In the genomic region with DNA sequence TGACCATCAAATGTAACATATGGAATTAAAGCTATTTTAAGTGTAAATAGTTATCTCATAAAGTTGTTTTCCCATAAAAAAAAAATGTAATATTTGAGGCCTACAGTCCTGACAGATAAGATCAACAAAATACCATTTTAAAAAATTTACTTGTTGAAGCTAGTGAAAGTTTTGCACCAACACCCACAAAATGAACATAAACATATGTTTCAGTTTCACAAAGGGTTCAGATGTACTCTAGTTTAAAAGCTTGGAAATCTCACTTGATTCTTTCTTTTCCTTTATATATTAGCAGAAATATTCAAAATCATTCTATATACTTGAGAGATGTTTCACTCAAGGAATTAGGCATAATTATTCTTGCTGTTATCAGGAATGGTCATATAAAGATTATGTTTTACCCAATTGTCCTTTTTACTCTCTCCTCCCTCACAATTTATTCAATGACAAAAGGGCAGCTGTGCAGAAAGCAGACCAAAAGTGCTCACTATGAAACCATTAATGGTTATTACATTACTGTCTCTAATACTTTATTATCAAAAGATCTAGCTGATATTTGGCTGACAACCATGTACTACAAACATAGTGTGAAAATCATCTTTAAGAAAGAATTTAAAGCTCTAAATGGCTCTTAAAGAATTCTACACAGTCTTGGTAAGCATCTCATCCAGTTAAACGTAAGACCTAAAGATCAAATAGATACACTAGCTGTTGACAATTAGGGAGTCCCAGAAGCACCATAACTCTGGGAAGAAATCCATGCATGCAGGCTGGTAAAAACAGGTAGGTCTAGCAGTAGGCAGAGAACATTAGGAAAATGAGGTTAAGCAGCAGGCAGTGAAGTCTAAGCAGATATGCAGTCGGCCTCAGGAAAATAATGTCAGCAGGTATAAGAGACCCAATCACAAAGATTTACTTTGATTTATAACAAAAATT, we compare ENCODE assay signal across 29 cellular contexts. TPM values are rescaled to one million over a fixed set of nuclear protein-coding genes. Genes with fewer than 3 reads are reported as not detected.
A peak's percentile ranks its signal among the peaks of the same experiment; 100 is the strongest.
DNase-seq lines count a peak whose midpoint lies in the region; ATAC-seq, FAIRE-seq and TF ChIP-seq lines count a peak whose summit lies in the region.
"Had no signal": no experiment of that assay in that cellular context is flagged by ENCODE, and none has a peak within 500 bp of the region (broad histone marks: within the 10 kb centered on the region; RNA-seq: fewer than 3 reads in every experiment).

No MANE protein-coding gene starts in this region.

- TF ChIP-seq CTCF in cardiac muscle cell (IDR thresholded peaks at IDR 0.05; ENCODE audit: low read depth, low read length) = no peak
- TF ChIP-seq CTCF in KMS-11 (conservative IDR thresholded peaks at IDR 0.05; ENCODE audit: low read depth, low read length) = no peak
- TF ChIP-seq CTCF in GM12878 (IDR thresholded peaks at IDR 0.05 in 2 of 3, conservative IDR thresholded peaks at IDR 0.05 in 1 of 3; ENCODE audit: control insufficient read depth in 2 of 3, extremely low read depth in 1 of 3, insufficient read depth in 1 of 3, low read depth in 3 of 3, low read length in 3 of 3) = no peak
- TF ChIP-seq CTCF in mesothelial cell of epicardium (IDR thresholded peaks at IDR 0.05; ENCODE audit: unreplicated experiment) = no peak
- no peak for TF ChIP-seq CTCF in prostate gland (IDR thresholded peaks at IDR 0.05)
- no peak for TF ChIP-seq CTCF in breast epithelium (IDR thresholded peaks at IDR 0.05)
- no peak for TF ChIP-seq CTCF in right lobe of liver (IDR thresholded peaks at IDR 0.05)

- SMC1A ChIA-PET in GM12878 (lab: Charles Lee; ENCODE audit: uncharacterized antibody, unreplicated experiment) = interaction anchor here (0.8 to 1.7 kb wide), 10 partner anchors 8 to 73 kb away, joined by 3 to 8 read pairs (median 4); no protein-coding TSS in a partner anchor

- no peaks in the 10 kb centered on the region for H3K9me3 ChIP-seq in cardiac muscle cell (ENCODE audit: low read depth)
- no peaks in the 10 kb centered on the region for H3K9me3 ChIP-seq in GM12878 (replicated peaks; ENCODE audit: control insufficient read depth, insufficient read depth, low read length)
- H3K9me3 ChIP-seq in prostate gland = no peaks in the 10 kb centered on the region
- no peaks in the 10 kb centered on the region for H3K9me3 ChIP-seq in breast epithelium
- H3K9me3 ChIP-seq in right lobe of liver = no peaks in the 10 kb centered on the region
- H3K9me3 ChIP-seq: left lung, tibial artery had no signal

- H4K20me1 ChIP-seq in KMS-11 (ENCODE audit: insufficient read depth) (peaks cover 16% of the 10 kb centered on the region), GM12878 (ENCODE audit: control insufficient read depth, insufficient read depth) (no peaks in the 10 kb centered on the region)

- H3K27me3 Mint-ChIP-seq in mesothelial cell of epicardium (ENCODE audit: low read depth) = no peaks in the 10 kb centered on the region
- H3K27me3 Mint-ChIP-seq: activated CD4-positive, alpha-beta T cell treated with anti-CD3 and anti-CD28 coated beads, Interleukin-2, amount 10 ng/mL, durations not matched to agents 7 days and 5 days; activated naive CD4-positive, alpha-beta T cell treated with anti-CD3 and anti-CD28 coated beads, Interleukin-2, amount 10 ng/mL, durations not matched to agents 7 days and 5 days; CD8-positive, alpha-beta memory T cell; effector memory CD8-positive, alpha-beta T cell; naive B cell had no signal

- no peak overlapping the region for H2AFZ ChIP-seq in KMS-11 (ENCODE audit: low read depth)
- H2AFZ ChIP-seq in GM12878 (ENCODE audit: control insufficient read depth, low read depth, low read length) = no peak overlapping the region
- H2AFZ ChIP-seq: hepatocyte had no signal

- H3K9me3 Mint-ChIP-seq in mesothelial cell of epicardium = no peaks in the 10 kb centered on the region
- H3K9me3 Mint-ChIP-seq: activated CD4-positive, alpha-beta T cell treated with anti-CD3 and anti-CD28 coated beads, Interleukin-2, amount 10 ng/mL, durations not matched to agents 7 days and 5 days; activated naive CD4-positive, alpha-beta T cell treated with anti-CD3 and anti-CD28 coated beads, Interleukin-2, amount 10 ng/mL, durations not matched to agents 7 days and 5 days; CD8-positive, alpha-beta memory T cell; effector memory CD8-positive, alpha-beta T cell; naive B cell; WTC11 had no signal

- CTCF ChIA-PET in GM12878 (lab: Yijun Ruan, JAX) = interaction anchor here (1.0 to 1.6 kb wide), 5 partner anchors 9 to 66 kb away, joined by 3 to 5 read pairs (median 3); no protein-coding TSS in a partner anchor

- TF ChIP-seq EP300 in GM12878 (IDR thresholded peaks at IDR 0.05; ENCODE audit: borderline replicate concordance in 1 of 2, control insufficient read depth in 1 of 2, low read depth in 2 of 2, low read length in 2 of 2) = no peak

- 100% methylated on average over 2 of the region's 2 CpGs for WGBS in GM12878 (ENCODE audit: insufficient coverage, insufficient replicate concordance, low lambda C conversion rate, missing lambda C conversion rate)
- WGBS in prostate gland = 65% methylated on average over 2 of the region's 2 CpGs
- WGBS in right lobe of liver (ENCODE audit: insufficient coverage, low coverage, low lambda C conversion rate, missing lambda C conversion rate) = 85% methylated on average over 2 of the region's 2 CpGs

- peaks cover 37% of the 10 kb centered on the region; the same call in 1 of the 2 replicates for H3K79me2 ChIP-seq in KMS-11 (ENCODE audit: insufficient read depth, low read depth)
- H3K79me2 ChIP-seq in GM12878 (ENCODE audit: control insufficient read depth, insufficient read depth, low read length) = peaks cover 3% of the 10 kb centered on the region

- TF ChIP-seq POLR2A in GM12878 (IDR thresholded peaks at IDR 0.05; ENCODE audit: low read depth, low read length) (no peak), prostate gland (IDR thresholded peaks at IDR 0.05) (no peak), breast epithelium (IDR thresholded peaks at IDR 0.05) (no peak), right lobe of liver (IDR thresholded peaks at IDR 0.05) (no peak)

- H3K4me1 ChIP-seq in cardiac muscle cell (ENCODE audit: low read depth) = peaks cover 16% of the 10 kb centered on the region
- H3K4me1 ChIP-seq in KMS-11 (ENCODE audit: low read depth, poor library complexity, severe bottlenecking) = peaks cover 32% of the 10 kb centered on the region
- peaks cover 9% of the 10 kb centered on the region for H3K4me1 ChIP-seq in GM12878 (ENCODE audit: control insufficient read depth, insufficient read depth, low read length)
- H3K4me1 ChIP-seq in prostate gland (replicated peaks) = no peaks in the 10 kb centered on the region
- H3K4me1 ChIP-seq in breast epithelium = no peaks in the 10 kb centered on the region
- peaks cover 0 to 6% (median 0%) of the 10 kb centered on the region in 4 donors for H3K4me1 ChIP-seq in right lobe of liver
- H3K4me1 ChIP-seq: left lung, tibial artery had no signal

- no peak overlapping the region for H3K9ac ChIP-seq in KMS-11
- no peak overlapping the region for H3K9ac ChIP-seq in GM12878 (ENCODE audit: control insufficient read depth, insufficient read depth, low read length)

- H3K4me3 ChIP-seq in cardiac muscle cell (no peak overlapping the region), KMS-11 (IDR thresholded peaks at IDR 0.05; ENCODE audit: insufficient read depth, low read depth, low read length) (no peak overlapping the region), GM12878 (no peak overlapping the region), prostate gland (no peak overlapping the region), breast epithelium (no peak overlapping the region), right lobe of liver (no peak overlapping the region)
- H3K4me3 ChIP-seq: hepatocyte, left lung, skin epidermis, tibial artery had no signal

- DNase-seq in cardiac muscle cell (ENCODE audit: low read depth in 1 of 2, low spot score in 1 of 2) (no peak), left cardiac atrium (no peak), GM12878 (ENCODE audit: low read depth, low spot score) (no peak), mesothelial cell of epicardium (ENCODE audit: low spot score in 2 of 2, unreplicated experiment in 2 of 2) (no peak), prostate gland (ENCODE audit: low spot score) (no peak), breast epithelium (ENCODE audit: low spot score in 2 of 2) (no peak), right lobe of liver (no peak)
- DNase-seq: activated CD4-positive, alpha-beta T cell treated with anti-CD3 and anti-CD28 coated beads, Interleukin-2, amount 10 ng/mL, durations not matched to agents 7 days and 5 days; activated naive CD4-positive, alpha-beta T cell treated with anti-CD3 and anti-CD28 coated beads, Interleukin-2, amount 10 ng/mL, durations not matched to agents 7 days and 5 days; activated T-cell treated with anti-CD3 and anti-CD28 coated beads, Interleukin-2, amount 50 U/mL, for 48 hours; AML-193; CD8-positive, alpha-beta memory T cell; cortex of kidney; DMS 273 treated with DMSO at 0.1 percent for 48 hours; effector memory CD8-positive, alpha-beta T cell; EL; foreskin melanocyte; left lung; naive B cell; NCI-H446 treated with DMSO at 0.1 percent for 48 hours; nucleus accumbens; SHP77; SW 1271; tibial artery had no signal

- H3K27me3 ChIP-seq in cardiac muscle cell (no peaks in the 10 kb centered on the region), KMS-11 (ENCODE audit: insufficient read depth, low read depth) (no peaks in the 10 kb centered on the region), GM12878 (replicated peaks in 1 of 2; ENCODE audit: control insufficient read depth in 2 of 2, insufficient read depth in 2 of 2, low read length in 1 of 2) (no peaks in the 10 kb centered on the region), prostate gland (replicated peaks; ENCODE audit: insufficient read depth) (no peaks in the 10 kb centered on the region), breast epithelium (no peaks in the 10 kb centered on the region), right lobe of liver (no peaks in the 10 kb centered on the region)
- H3K27me3 ChIP-seq: hepatocyte, left lung, tibial artery had no signal

- H3K36me3 ChIP-seq in cardiac muscle cell = no peaks in the 10 kb centered on the region
- no peaks in the 10 kb centered on the region; the same call in 1 of the 2 replicates for H3K36me3 ChIP-seq in KMS-11 (ENCODE audit: insufficient read depth)
- no peaks in the 10 kb centered on the region for H3K36me3 ChIP-seq in GM12878 (ENCODE audit: control insufficient read depth in 2 of 2, insufficient read depth in 2 of 2, low read length in 1 of 2)
- H3K36me3 ChIP-seq in prostate gland = no peaks in the 10 kb centered on the region
- H3K36me3 ChIP-seq in breast epithelium = no peaks in the 10 kb centered on the region
- no peaks in the 10 kb centered on the region for H3K36me3 ChIP-seq in right lobe of liver
- H3K36me3 ChIP-seq: left lung, tibial artery had no signal

- H3K4me1 Mint-ChIP-seq in mesothelial cell of epicardium = peaks cover 29% of the 10 kb centered on the region
- H3K4me1 Mint-ChIP-seq: naive B cell had no signal

- no peaks in the 10 kb centered on the region for H3K36me3 Mint-ChIP-seq in mesothelial cell of epicardium
- H3K36me3 Mint-ChIP-seq: activated naive CD4-positive, alpha-beta T cell treated with anti-CD3 and anti-CD28 coated beads, Interleukin-2, amount 10 ng/mL, durations not matched to agents 7 days and 5 days; naive B cell; WTC11 had no signal

- RAD21 ChIA-PET in GM12878 (lab: Charles Lee; ENCODE audit: unreplicated experiment) = interaction anchor here (0.5 to 1.5 kb wide), 4 partner anchors 10 to 41 kb away, joined by 3 to 5 read pairs (median 4); no protein-coding TSS in a partner anchor

- intact Hi-C loops in left cardiac atrium (cut with DNase I) = no loop called here
- intact Hi-C loops in GM12878 (cut with micrococcal nuclease; ENCODE audit: unreplicated experiment) = no loop called here
- intact Hi-C loops in prostate gland (cut with DNase I) = no loop called here
- intact Hi-C loops in breast epithelium (cut with DNase I; ENCODE audit: low total_unique reads) = no loop called here
- intact Hi-C loops in right lobe of liver (cut with DNase I) = no loop called here

- no peak overlapping the region for H3K4me3 Mint-ChIP-seq in mesothelial cell of epicardium
- H3K4me3 Mint-ChIP-seq: activated CD4-positive, alpha-beta T cell treated with anti-CD3 and anti-CD28 coated beads, Interleukin-2, amount 10 ng/mL, durations not matched to agents 7 days and 5 days; activated naive CD4-positive, alpha-beta T cell treated with anti-CD3 and anti-CD28 coated beads, Interleukin-2, amount 10 ng/mL, durations not matched to agents 7 days and 5 days; CD8-positive, alpha-beta memory T cell; naive B cell; WTC11 had no signal

- no peak for FAIRE-seq in GM12878 (lab: Jason Lieb, UNC)
- FAIRE-seq: A204.1 had no signal

- H3K4me2 ChIP-seq in KMS-11 (peak overlapping the region; percentile 14), GM12878 (ENCODE audit: control insufficient read depth, insufficient read depth) (peak overlapping the region; percentile 52; the same call in 1 of the 2 replicates)
- H3K4me2 ChIP-seq: hepatocyte had no signal

- peak overlapping the region; percentile 34 for H3K27ac ChIP-seq in cardiac muscle cell
- no peak overlapping the region for H3K27ac ChIP-seq in KMS-11
- no peak overlapping the region for H3K27ac ChIP-seq in GM12878 (ENCODE audit: control insufficient read depth, insufficient read depth)
- H3K27ac ChIP-seq in prostate gland = no peak overlapping the region
- H3K27ac ChIP-seq in breast epithelium = no peak overlapping the region
- H3K27ac ChIP-seq in right lobe of liver = no peak overlapping the region
- H3K27ac ChIP-seq: hepatocyte, left lung, skin epidermis, tibial artery had no signal

- no TSS peak for BruUV-seq in GM12878 (replicated peaks; lab: Mats Ljungman, UMichigan)

- H3K27ac Mint-ChIP-seq in mesothelial cell of epicardium = peak overlapping the region; percentile 23
- H3K27ac Mint-ChIP-seq: activated CD4-positive, alpha-beta T cell treated with anti-CD3 and anti-CD28 coated beads, Interleukin-2, amount 10 ng/mL, durations not matched to agents 7 days and 5 days; activated naive CD4-positive, alpha-beta T cell treated with anti-CD3 and anti-CD28 coated beads, Interleukin-2, amount 10 ng/mL, durations not matched to agents 7 days and 5 days; naive B cell; WTC11 had no signal

- TF ChIP-seq RAD21 in GM12878 (IDR thresholded peaks at IDR 0.05; ENCODE audit: insufficient read depth, low read depth, low read length) = no peak

- POLR2A ChIA-PET in GM12878 (lab: Charles Lee) = interaction anchor here (0.9 to 1.2 kb wide), 3 partner anchors 10 to 26 kb away, joined by 3 to 4 read pairs (median 3); no protein-coding TSS in a partner anchor

- ATAC-seq in left cardiac atrium (no peak), GM12878 (peak; percentile 64), right lobe of liver (no peak)
- ATAC-seq: effector memory CD8-positive, alpha-beta T cell; left lung; WTC11 had no signal

- in situ Hi-C loops in GM12878 (cut with MboI) = no loop called here

RNA-seq across cellular contexts. Expression of gene KIF21A, which starts 28.8 kb away (rescaled TPM):
- 13.1 and 41.3 TPM in 2 replicates for total RNA-seq in cardiac muscle cell
- polyA plus RNA-seq in cardiac muscle cell = 19.4 and 31.0 TPM in 2 replicates
- total RNA-seq in left cardiac atrium = 10 to 100 TPM; 31.9 to 40.0 TPM
- 193 and 223 TPM in 2 replicates for total RNA-seq in GM12878 (2013; cell fraction: nucleolus; rRNA removed)
- 28.7 and 41.4 TPM in 2 replicates for total RNA-seq in GM12878 (2014; rRNA removed)
- total RNA-seq in GM12878 (2014; rRNA removed; fragmentation: Illumina TruSeq; extraction: Trizol) = 42.1 and 43.1 TPM in 2 replicates
- 31.1 and 31.5 TPM in 2 replicates for total RNA-seq in GM12878 (2021)
- polyA plus RNA-seq in GM12878 (2011; ENCODE audit: low read depth) = 15.3 TPM
- 24.4 and 33.5 TPM in 2 replicates for polyA plus RNA-seq in GM12878 (2011; rRNA removed)
- polyA plus RNA-seq in GM12878 (2011; cell fraction: cytosol; rRNA removed) = 7.7 and 10.1 TPM in 2 replicates
- polyA plus RNA-seq in GM12878 (2011; cell fraction: nucleus; rRNA removed) = 16.8 and 21.9 TPM in 2 replicates
- polyA plus RNA-seq in GM12878 (2012) = 16.3 and 21.4 TPM in 2 replicates
- polyA plus RNA-seq in GM12878 (2014; fragmentation: Illumina TruSeq; extraction: Trizol) = 36.7 and 43.0 TPM in 2 replicates
- polyA plus RNA-seq in GM12878 (2014; fragmentation: Nextera tagmentation; extraction: Ambion mirVana) = 10 to 100 TPM; 21.3 to 24.6 TPM
- 17.2 and 22.9 TPM in 2 replicates for polyA plus RNA-seq in GM12878 (2014; rRNA removed)
- polyA plus RNA-seq in GM12878 (2016; fragmentation: Nextera tagmentation; extraction: Ambion mirVana) = 10 to 100 TPM; 23.0 to 23.7 TPM
- polyA minus RNA-seq in GM12878 (2011; rRNA and poly(A)+ RNA removed) = 31.4 and 52.4 TPM in 2 replicates
- polyA minus RNA-seq in GM12878 (2011; cell fraction: cytosol; rRNA and poly(A)+ RNA removed) = 10.3 and 11.7 TPM in 2 replicates
- 46.8 and 97.9 TPM in 2 replicates for polyA minus RNA-seq in GM12878 (2011; cell fraction: nucleus; rRNA and poly(A)+ RNA removed)
- 24.4 to 27.7 TPM (median 24.8 TPM) in 3 replicates for total RNA-seq in mesothelial cell of epicardium
- 10 to 100 TPM; 36.2 to 57.9 TPM for total RNA-seq in prostate gland
- 10 to 100 TPM; 10.2 to 23.7 (median 11.7) TPM for total RNA-seq in breast epithelium
- total RNA-seq in right lobe of liver = 10 to 100 TPM; 18.4 to 32.9 (median 27.8) TPM
